17 cellular contexts compared by ENCODE assay signal in the genomic region with DNA sequence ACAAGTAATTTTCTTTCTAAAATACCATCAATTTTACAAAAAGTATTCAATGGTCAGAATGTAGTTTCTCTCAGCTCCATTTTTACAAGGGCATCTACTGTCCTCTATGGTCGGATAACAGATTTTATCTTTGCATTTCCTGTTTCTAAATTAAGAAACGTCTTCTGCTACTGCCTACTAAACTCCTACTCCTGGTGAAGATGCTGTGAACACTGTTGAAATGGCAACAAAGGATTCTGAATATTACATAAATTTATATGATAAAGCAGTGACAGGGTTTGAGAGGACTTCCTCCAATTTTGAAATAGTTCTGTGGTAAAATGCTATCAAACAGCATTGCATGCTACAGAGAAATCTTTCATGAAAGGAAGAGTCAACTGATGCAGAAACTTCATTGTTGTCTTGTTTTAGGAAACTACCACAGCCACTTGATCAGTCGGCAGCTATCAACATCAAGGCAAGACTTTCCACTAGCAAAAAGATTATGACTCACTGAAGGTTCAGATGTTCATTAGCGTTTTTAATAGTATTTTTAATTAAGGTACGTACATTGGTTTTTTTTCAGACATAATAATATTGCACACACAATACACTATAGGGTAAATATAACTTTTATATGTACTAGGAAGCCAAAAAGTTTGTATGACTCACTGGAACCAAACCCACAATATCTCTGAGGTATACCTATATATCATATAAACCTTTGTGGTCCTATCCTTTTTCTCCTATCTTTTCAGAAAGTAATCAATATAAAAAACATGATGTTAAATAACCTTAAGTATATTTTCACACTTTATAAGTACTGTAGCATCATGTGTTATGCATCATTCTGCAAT.
A peak's percentile ranks its signal among the peaks of the same experiment; 100 is the strongest.
DNase-seq lines count a peak whose midpoint lies in the region; ATAC-seq and TF ChIP-seq lines count a peak whose summit lies in the region.
"Had no signal": no experiment of that assay in that cellular context is flagged by ENCODE, and none has a peak within 500 bp of the region (broad histone marks: within the 10 kb centered on the region; RNA-seq: fewer than 3 reads in every experiment).

No MANE protein-coding gene starts in this region.

- H4K20me1 ChIP-seq in SK-N-SH (ENCODE audit: insufficient read depth), result no peaks in the 10 kb centered on the region

- no peaks in the 10 kb centered on the region for H3K9me2 ChIP-seq in SK-N-SH

- H3K9me3 Mint-ChIP-seq in CD4-positive, CD25-positive, alpha-beta regulatory T cell, result no peaks in the 10 kb centered on the region
- H3K9me3 Mint-ChIP-seq: activated naive CD4-positive, alpha-beta T cell treated with anti-CD3 and anti-CD28 coated beads for 36 hours; memory B cell had no signal

- peak in 1 of 3 donors; percentile 27 for DNase-seq in CD4-positive, CD25-positive, alpha-beta regulatory T cell
- DNase-seq in GM12865 (ENCODE audit: low read depth) (peak; percentile 12), SK-N-SH (no peak), foreskin melanocyte (peak; percentile 25), GOT3 (lab: John Stamatoyannopoulos, UW) (no peak), NCI-H446 (lab: John Stamatoyannopoulos, UW) (no peak)
- DNase-seq: activated CD4-positive, CD25-positive, alpha-beta regulatory T cell; activated naive CD4-positive, alpha-beta T cell treated with anti-CD3 and anti-CD28 coated beads for 36 hours; central memory CD4-positive, alpha-beta T cell; DMS 273 treated with DMSO at 0.1 percent for 48 hours; NCI-H146; NCI-H526 treated with DMSO at 0.1 percent for 48 hours; SJCRH30; stimulated activated CD8-positive, alpha-beta memory T cell treated with anti-CD3 and anti-CD28 coated beads, Interleukin-4, amount 100 ng/mL, for 48 hours had no signal

- peak in 1 of 2 donors; percentile 44 for ATAC-seq in CD4-positive, CD25-positive, alpha-beta regulatory T cell (ENCODE audit: low read depth in 2 of 2)
- no peak for ATAC-seq in GM19455 (IDR thresholded peaks at IDR 0.05; ENCODE audit: unreplicated experiment)
- ATAC-seq: esophagus mucosa had no signal

- CTCF ChIA-PET in SK-N-SH (lab: Yijun Ruan, JAX), result interaction anchor here (0.7 to 2.0 kb wide), 2 partner anchors 134 to 156 kb away, joined by 4 to 7 read pairs; partner anchors contain the start of gene STAG1

- WGBS in SK-N-SH (ENCODE audit: low lambda C conversion rate), result 59% methylated on average over 5 of the region's 5 CpGs

- H3K9ac ChIP-seq in SK-N-SH, result no peak overlapping the region

- peaks cover 19% of the 10 kb centered on the region for H3K36me3 Mint-ChIP-seq in CD4-positive, CD25-positive, alpha-beta regulatory T cell

- TF ChIP-seq CTCF in GM12865 (IDR thresholded peaks at IDR 0.05; ENCODE audit: insufficient read depth, low read depth, low read length, missing control alignments) (no peak), SK-N-SH (IDR thresholded peaks at IDR 0.05) (no peak)

- peaks cover 50% of the 10 kb centered on the region for H3K79me2 ChIP-seq in SK-N-SH (ENCODE audit: insufficient read depth)

- H3K4me1 ChIP-seq in CD4-positive, CD25-positive, alpha-beta regulatory T cell (ENCODE audit: control insufficient read depth, insufficient read depth, low read length, poor library complexity, severe bottlenecking), result peaks cover 7% of the 10 kb centered on the region
- H3K4me1 ChIP-seq in SK-N-SH (ENCODE audit: control insufficient read depth in 1 of 2, insufficient read depth in 2 of 2, low read depth in 1 of 2, low read length in 1 of 2), result peaks cover 0 to 11% of the 10 kb centered on the region in 2 experiments; a peak in 1 of 4 replicates

- peak overlapping the region in 2 of 3 donors; percentile 24 to 47 for H3K27ac Mint-ChIP-seq in CD4-positive, CD25-positive, alpha-beta regulatory T cell
- H3K27ac Mint-ChIP-seq: activated naive CD4-positive, alpha-beta T cell treated with anti-CD3 and anti-CD28 coated beads for 36 hours; memory B cell had no signal

- no peak for TF ChIP-seq EP300 in SK-N-SH (IDR thresholded peaks at IDR 0.05; ENCODE audit: borderline replicate concordance in 1 of 2, low read depth in 1 of 2, low read length in 1 of 2)

- no peaks in the 10 kb centered on the region for H3K36me3 ChIP-seq in CD4-positive, CD25-positive, alpha-beta regulatory T cell (ENCODE audit: control insufficient read depth, insufficient read depth, low read length)
- H3K36me3 ChIP-seq in SK-N-SH (replicated peaks in 1 of 2; ENCODE audit: control insufficient read depth in 1 of 2, insufficient read depth in 2 of 2, low read length in 1 of 2), result peaks cover 0 to 15% of the 10 kb centered on the region in 2 experiments

- peaks cover 7% of the 10 kb centered on the region for H3F3A ChIP-seq in SK-N-SH (replicated peaks; ENCODE audit: insufficient read depth)

- H3K27ac ChIP-seq in CD4-positive, CD25-positive, alpha-beta regulatory T cell (ENCODE audit: insufficient read depth, low read length, poor library complexity, severe bottlenecking), result no peak overlapping the region
- peak overlapping the region in 1 of 2 experiments; percentile 52; a peak in 1 of 4 replicates for H3K27ac ChIP-seq in SK-N-SH (ENCODE audit: low read depth in 2 of 2, low read length in 1 of 2)
- H3K27ac ChIP-seq: SJCRH30 had no signal

- H3K27me3 Mint-ChIP-seq in CD4-positive, CD25-positive, alpha-beta regulatory T cell, result no peaks in the 10 kb centered on the region
- H3K27me3 Mint-ChIP-seq: memory B cell had no signal

- POLR2A ChIA-PET in SK-N-SH (lab: Yijun Ruan, JAX), result no interaction called here

- peak overlapping the region; percentile 49; the same call in 1 of the 2 replicates for H3K4me2 ChIP-seq in SK-N-SH

- H3K27me3 ChIP-seq in CD4-positive, CD25-positive, alpha-beta regulatory T cell (ENCODE audit: control insufficient read depth, insufficient read depth, low read length), result no peaks in the 10 kb centered on the region
- H3K27me3 ChIP-seq in SK-N-SH (ENCODE audit: insufficient read depth), result no peaks in the 10 kb centered on the region
- H3K27me3 ChIP-seq: SJCRH30 had no signal

- H2AFZ ChIP-seq in SK-N-SH (ENCODE audit: low read depth), result no peak overlapping the region

- no peak for TF ChIP-seq RAD21 in SK-N-SH (IDR thresholded peaks at IDR 0.05; ENCODE audit: low read length)

- no peaks in the 10 kb centered on the region for H3K9me3 ChIP-seq in CD4-positive, CD25-positive, alpha-beta regulatory T cell (ENCODE audit: control insufficient read depth in 2 of 2, low read length in 2 of 2)
- H3K9me3 ChIP-seq in SK-N-SH, result no peaks in the 10 kb centered on the region
- H3K9me3 ChIP-seq: SJCRH30 had no signal

- H3K4me3 Mint-ChIP-seq in CD4-positive, CD25-positive, alpha-beta regulatory T cell, result peak overlapping the region in 1 of 4 donors; percentile 35
- H3K4me3 Mint-ChIP-seq: activated naive CD4-positive, alpha-beta T cell treated with anti-CD3 and anti-CD28 coated beads for 36 hours; memory B cell had no signal

- H3K4me1 Mint-ChIP-seq in CD4-positive, CD25-positive, alpha-beta regulatory T cell, result peaks cover 30 to 37% (median 34%) of the 10 kb centered on the region in 4 donors

- peak overlapping the region; percentile 7 for H3K4me3 ChIP-seq in CD4-positive, CD25-positive, alpha-beta regulatory T cell (ENCODE audit: low read depth, low read length)
- H3K4me3 ChIP-seq in GM12865 (ENCODE audit: low read depth, low read length) (no peak overlapping the region), SK-N-SH (ENCODE audit: low read depth in 2 of 2, low read length in 1 of 2) (no peak overlapping the region)
- H3K4me3 ChIP-seq: SJCRH30 had no signal

TF ChIP-seq in SK-N-SH, 30 proteins besides CTCF, POLR2A, EP300 and RAD21:
- TF ChIP-seq TAF1 (IDR thresholded peaks at IDR 0.05; ENCODE audit: borderline replicate concordance, low read depth, low read length) (no peak), FOSL2 (IDR thresholded peaks at IDR 0.05; ENCODE audit: borderline replicate concordance, low read depth) (no peak), IRF3 (IDR thresholded peaks at IDR 0.05; ENCODE audit: low read depth, low read length) (no peak), MEF2A (IDR thresholded peaks at IDR 0.05; ENCODE audit: borderline replicate concordance, low read depth) (0 out of 2 replicates have a peak, but pooled peaks have one; percentile 10)
TF ChIP-seq in SK-N-SH: peak in this region for 1.

Comparison
In these comparisons a context has a peak if more than half of its experiments do, and no peak if none do; other contexts are left out.
1. DNase-seq: peak in GM12865 (single experiment) and foreskin melanocyte (single experiment); none in SK-N-SH (single experiment), GOT3 (single experiment) and NCI-H446 (0 of 2).